Comparison of ENCODE assay signal across 30 cellular contexts in genomic region chr12:117563007-117563406, GRCh38.
"Had no signal": no experiment of that assay in that cellular context is flagged by ENCODE, and none has a peak within 500 bp of the region (broad histone marks: within the 10 kb centered on the region; RNA-seq: fewer than 3 reads in every experiment).

No MANE protein-coding gene starts in this region.

- H3K27ac Mint-ChIP-seq: activated CD4-positive, alpha-beta memory T cell treated with anti-CD3 and anti-CD28 coated beads, Interleukin-2, amount 10 ng/mL, durations not matched to agents 7 days and 5 days; activated CD8-positive, alpha-beta memory T cell treated with anti-CD3 and anti-CD28 coated beads, Interleukin-2, amount 10 ng/mL, durations not matched to agents 7 days and 5 days; activated naive CD4-positive, alpha-beta T cell treated with anti-CD3 and anti-CD28 coated beads, Interleukin-2, amount 10 ng/mL, durations not matched to agents 7 days and 5 days; activated naive CD8-positive, alpha-beta T cell; activated naive CD8-positive, alpha-beta T cell treated with anti-CD3 and anti-CD28 coated beads, Interleukin-2, amount 50 U/mL, for 24 hours; brain had no signal

- H3K27ac ChIP-seq: VCaP had no signal

- H3K4me3 Mint-ChIP-seq: activated CD4-positive, alpha-beta memory T cell treated with anti-CD3 and anti-CD28 coated beads, Interleukin-2, amount 10 ng/mL, durations not matched to agents 7 days and 5 days; activated CD8-positive, alpha-beta memory T cell treated with anti-CD3 and anti-CD28 coated beads, Interleukin-2, amount 10 ng/mL, durations not matched to agents 7 days and 5 days; activated naive CD4-positive, alpha-beta T cell treated with anti-CD3 and anti-CD28 coated beads, Interleukin-2, amount 10 ng/mL, durations not matched to agents 7 days and 5 days; activated naive CD8-positive, alpha-beta T cell; activated naive CD8-positive, alpha-beta T cell treated with anti-CD3 and anti-CD28 coated beads, Interleukin-2, amount 50 U/mL, for 24 hours; brain had no signal

- H3K4me1 Mint-ChIP-seq: activated CD4-positive, alpha-beta memory T cell treated with anti-CD3 and anti-CD28 coated beads, Interleukin-2, amount 10 ng/mL, durations not matched to agents 7 days and 5 days; activated CD8-positive, alpha-beta memory T cell treated with anti-CD3 and anti-CD28 coated beads, Interleukin-2, amount 10 ng/mL, durations not matched to agents 7 days and 5 days; activated naive CD4-positive, alpha-beta T cell treated with anti-CD3 and anti-CD28 coated beads, Interleukin-2, amount 10 ng/mL, durations not matched to agents 7 days and 5 days; activated naive CD8-positive, alpha-beta T cell treated with anti-CD3 and anti-CD28 coated beads, Interleukin-2, amount 50 U/mL, for 24 hours had no signal

- ATAC-seq: activated CD8-positive, alpha-beta memory T cell treated with anti-CD3 and anti-CD28 coated beads, Interleukin-2, amount 10 ng/mL, durations not matched to agents 7 days and 5 days; activated naive CD8-positive, alpha-beta T cell treated with anti-CD3 and anti-CD28 coated beads, Interleukin-2, amount 50 U/mL, for 24 hours had no signal

- DNase-seq: activated CD4-positive, alpha-beta memory T cell treated with anti-CD3 and anti-CD28 coated beads, Interleukin-2, amount 10 ng/mL, durations not matched to agents 7 days and 5 days; activated CD4-positive, alpha-beta T cell treated with anti-CD3 and anti-CD28 coated beads for 1 hour; activated CD4-positive, alpha-beta T cell treated with anti-CD3 and anti-CD28 coated beads for 48 hours; activated CD4-positive, CD25-positive, alpha-beta regulatory T cell; activated CD8-positive, alpha-beta memory T cell treated with anti-CD3 and anti-CD28 coated beads for 24 hours; activated CD8-positive, alpha-beta memory T cell treated with anti-CD3 and anti-CD28 coated beads, Interleukin-2, amount 10 ng/mL, durations not matched to agents 7 days and 5 days; activated CD8-positive, alpha-beta memory T cell treated with anti-CD3 and anti-CD28 coated beads, Interleukin-2, amount 50 U/mL, for 48 hours; activated effector memory CD4-positive, alpha-beta T cell treated with Interleukin-2 at 50 U/mL for 16 hours; activated naive CD4-positive, alpha-beta T cell treated with anti-CD3 and anti-CD28 coated beads, Interleukin-2, amount 10 ng/mL, durations not matched to agents 7 days and 5 days; activated naive CD8-positive, alpha-beta T cell treated with anti-CD3 and anti-CD28 coated beads, Interleukin-2, amount 50 U/mL, for 24 hours; activated T-cell treated with anti-CD3 and anti-CD28 coated beads, Interleukin-2, amount 50 U/mL, for 48 hours; anterior cingulate cortex; caudate nucleus; cerebellar nuclear complex; Karpas-422; NCI-H1105; NCI-H1417 treated with DMSO at 0.1 percent for 48 hours; NCI-H187 treated with DMSO at 0.1 percent for 48 hours; NCI-H2081; NCI-H345; NCI-H524 treated with DMSO at 0.1 percent for 48 hours; OCI-M1; Right ventricle myocardium superior; SW 1271; T-helper 1 cell; T-helper 2 cell; T-helper 9 cell had no signal

- H3K36me3 Mint-ChIP-seq: activated CD8-positive, alpha-beta memory T cell treated with anti-CD3 and anti-CD28 coated beads, Interleukin-2, amount 10 ng/mL, durations not matched to agents 7 days and 5 days; activated naive CD4-positive, alpha-beta T cell treated with anti-CD3 and anti-CD28 coated beads, Interleukin-2, amount 10 ng/mL, durations not matched to agents 7 days and 5 days; activated naive CD8-positive, alpha-beta T cell; brain had no signal

- H3K27me3 Mint-ChIP-seq: activated CD4-positive, alpha-beta memory T cell treated with anti-CD3 and anti-CD28 coated beads, Interleukin-2, amount 10 ng/mL, durations not matched to agents 7 days and 5 days; activated CD8-positive, alpha-beta memory T cell treated with anti-CD3 and anti-CD28 coated beads, Interleukin-2, amount 10 ng/mL, durations not matched to agents 7 days and 5 days; activated naive CD4-positive, alpha-beta T cell treated with anti-CD3 and anti-CD28 coated beads, Interleukin-2, amount 10 ng/mL, durations not matched to agents 7 days and 5 days; brain had no signal
